In the genomic region with DNA sequence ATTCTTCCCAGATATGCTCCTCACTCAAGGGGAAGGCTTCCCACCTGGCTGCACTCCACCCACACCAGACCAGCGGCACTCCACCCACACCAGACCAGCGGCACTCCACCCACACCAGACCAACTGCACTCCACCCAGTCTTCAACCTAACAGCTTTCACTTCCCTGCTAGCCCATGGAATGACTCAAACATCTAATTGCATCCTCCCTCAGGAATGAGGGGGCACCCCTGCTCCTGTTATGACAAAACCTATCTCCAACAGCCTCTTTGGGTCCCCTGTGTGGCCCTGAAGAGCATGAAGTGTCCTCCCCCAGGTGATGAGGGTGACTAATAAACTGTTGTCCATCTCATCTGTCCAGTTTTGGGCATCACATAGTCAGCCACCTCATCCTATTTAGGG, we compare ENCODE assay signal across 26 cellular contexts.
DNase-seq lines count a peak whose midpoint lies in the region; ATAC-seq lines count a peak whose summit lies in the region.
"Had no signal": no experiment of that assay in that cellular context is flagged by ENCODE, and none has a peak within 500 bp of the region (broad histone marks: within the 10 kb centered on the region; RNA-seq: fewer than 3 reads in every experiment).

No MANE protein-coding gene starts in this region.

- H3K9me3 Mint-ChIP-seq in stimulated activated memory B cell treated with anti-CD40 and anti-IgM and Interleukin-4, amounts not matched to agents 10 μg/mL and 1 μg/mL and 100 μg/mL, for 72 hours: no peaks in the 10 kb centered on the region
- H3K9me3 Mint-ChIP-seq: activated CD4-positive, alpha-beta memory T cell treated with anti-CD3 and anti-CD28 coated beads, Interleukin-2, amount 10 ng/mL, durations not matched to agents 7 days and 5 days; brain; T-helper 1 cell treated with Interleukin-12 subunit alpha and Interleukin-12 subunit beta and Interleukin-4 antibody, amounts not matched to agents 30 μg/mL and 1 μg/mL, for 36 hours had no signal

- no peaks in the 10 kb centered on the region for H3K4me1 Mint-ChIP-seq in stimulated activated memory B cell treated with anti-CD40 and anti-IgM and Interleukin-4, amounts not matched to agents 10 μg/mL and 1 μg/mL and 100 μg/mL, for 72 hours
- H3K4me1 Mint-ChIP-seq: activated CD4-positive, alpha-beta memory T cell treated with anti-CD3 and anti-CD28 coated beads, Interleukin-2, amount 10 ng/mL, durations not matched to agents 7 days and 5 days; brain; CD14-positive monocyte; stimulated activated naive CD8-positive, alpha-beta T cell treated with anti-CD3 and anti-CD28 coated beads, Interleukin-15, amount 100 ng/mL, for 72 hours had no signal

- no peak overlapping the region for H3K4me3 Mint-ChIP-seq in stimulated activated memory B cell treated with anti-CD40 and anti-IgM and Interleukin-4, amounts not matched to agents 10 μg/mL and 1 μg/mL and 100 μg/mL, for 72 hours
- H3K4me3 Mint-ChIP-seq: activated CD4-positive, alpha-beta memory T cell treated with anti-CD3 and anti-CD28 coated beads, Interleukin-2, amount 10 ng/mL, durations not matched to agents 7 days and 5 days; activated T-helper 1 cell treated with anti-CD3 and anti-CD28 coated beads, Interleukin-12 subunit alpha, Interleukin-12 subunit beta, Interleukin-2, Interleukin-4 antibody, amounts not matched to agents 30 ng/mL and 10 ng/mL and 1 ng/mL, durations not matched to agents 14 hours and 24 hours and 36 hours; brain; CD14-positive monocyte; dendritic cell treated with granulocyte-macrophage colony-stimulating factor and Interleukin-4, amounts not matched to agents 40 ng/mL and 50 ng/mL, for 4 days; stimulated activated naive CD8-positive, alpha-beta T cell treated with anti-CD3 and anti-CD28 coated beads, Interleukin-15, amount 100 ng/mL, for 72 hours; T-helper 1 cell treated with Interleukin-12 subunit alpha and Interleukin-12 subunit beta and Interleukin-4 antibody, amounts not matched to agents 30 μg/mL and 1 μg/mL, for 36 hours had no signal

- no peaks in the 10 kb centered on the region for H3K36me3 Mint-ChIP-seq in stimulated activated memory B cell treated with anti-CD40 and anti-IgM and Interleukin-4, amounts not matched to agents 10 μg/mL and 1 μg/mL and 100 μg/mL, for 72 hours
- H3K36me3 Mint-ChIP-seq: brain, CD14-positive monocyte had no signal

- intact Hi-C loops in Right ventricle myocardium superior (cut with DNase I): no loop called here

- ATAC-seq in GM18868 (IDR thresholded peaks at IDR 0.05; ENCODE audit: unreplicated experiment): peak; percentile 61
- peak; percentile 59 for ATAC-seq in HG03045 (IDR thresholded peaks at IDR 0.05; ENCODE audit: unreplicated experiment)
- ATAC-seq in stimulated activated memory B cell treated with anti-CD40 and anti-IgM and Interleukin-4, amounts not matched to agents 10 μg/mL and 1 μg/mL and 100 μg/mL, for 72 hours: peak; percentile 59
- ATAC-seq in GM21528 (IDR thresholded peaks at IDR 0.05; ENCODE audit: low FRiP score, unreplicated experiment): no peak
- no peak for ATAC-seq in HG03159 (IDR thresholded peaks at IDR 0.05; ENCODE audit: unreplicated experiment)
- ATAC-seq in Right ventricle myocardium superior (ENCODE audit: poor library complexity): no peak
- ATAC-seq: foreskin keratinocyte; heart right ventricle; stimulated activated naive CD8-positive, alpha-beta T cell treated with anti-CD3 and anti-CD28 coated beads, Interleukin-15, amount 100 ng/mL, for 72 hours had no signal

- H3K27ac Mint-ChIP-seq in stimulated activated memory B cell treated with anti-CD40 and anti-IgM and Interleukin-4, amounts not matched to agents 10 μg/mL and 1 μg/mL and 100 μg/mL, for 72 hours: no peak overlapping the region
- H3K27ac Mint-ChIP-seq: activated CD4-positive, alpha-beta memory T cell treated with anti-CD3 and anti-CD28 coated beads, Interleukin-2, amount 10 ng/mL, durations not matched to agents 7 days and 5 days; activated T-helper 1 cell treated with anti-CD3 and anti-CD28 coated beads, Interleukin-12 subunit alpha, Interleukin-12 subunit beta, Interleukin-2, Interleukin-4 antibody, amounts not matched to agents 30 ng/mL and 10 ng/mL and 1 ng/mL, durations not matched to agents 14 hours and 24 hours and 36 hours; brain; CD14-positive monocyte; dendritic cell treated with granulocyte-macrophage colony-stimulating factor and Interleukin-4, amounts not matched to agents 40 ng/mL and 50 ng/mL, for 4 days; stimulated activated naive CD8-positive, alpha-beta T cell treated with anti-CD3 and anti-CD28 coated beads, Interleukin-15, amount 100 ng/mL, for 72 hours; T-helper 1 cell treated with Interleukin-12 subunit alpha and Interleukin-12 subunit beta and Interleukin-4 antibody, amounts not matched to agents 30 μg/mL and 1 μg/mL, for 36 hours had no signal

- H3K27me3 Mint-ChIP-seq in stimulated activated memory B cell treated with anti-CD40 and anti-IgM and Interleukin-4, amounts not matched to agents 10 μg/mL and 1 μg/mL and 100 μg/mL, for 72 hours: no peaks in the 10 kb centered on the region
- H3K27me3 Mint-ChIP-seq: activated CD4-positive, alpha-beta memory T cell treated with anti-CD3 and anti-CD28 coated beads, Interleukin-2, amount 10 ng/mL, durations not matched to agents 7 days and 5 days; brain; dendritic cell treated with granulocyte-macrophage colony-stimulating factor and Interleukin-4, amounts not matched to agents 40 ng/mL and 50 ng/mL, for 4 days; stimulated activated naive CD8-positive, alpha-beta T cell treated with anti-CD3 and anti-CD28 coated beads, Interleukin-15, amount 100 ng/mL, for 72 hours had no signal

- DNase-seq in RPMI7951 (ENCODE audit: low read depth): peak; percentile 54
- no peak for DNase-seq in foreskin melanocyte
- no peak for DNase-seq in Right ventricle myocardium superior
- DNase-seq: activated CD4-positive, alpha-beta memory T cell treated with anti-CD3 and anti-CD28 coated beads, Interleukin-2, amount 10 ng/mL, durations not matched to agents 7 days and 5 days; activated CD4-positive, CD25-positive, alpha-beta regulatory T cell treated with anti-CD3 and anti-CD28 coated beads, Interleukin-2, amount 50 U/mL, for 72 hours; activated CD8-positive, alpha-beta memory T cell treated with anti-CD3 and anti-CD28 coated beads, Interleukin-2, amount 50 U/mL, for 48 hours; activated naive CD4-positive, alpha-beta T cell treated with Interleukin-2 at 50 U/mL for 16 hours; DND-41; foreskin keratinocyte; heart right ventricle; KG1; kidney; NCI-H1694; NCI-H510A; small intestine; stimulated activated naive CD8-positive, alpha-beta T cell treated with anti-CD3 and anti-CD28 coated beads, Interleukin-15, amount 100 ng/mL, for 72 hours had no signal

Comparison
In these comparisons a context has a peak if more than half of its experiments do, and no peak if none do; other contexts are left out.
1. ATAC-seq: peak in GM18868 (single experiment), HG03045 (single experiment) and stimulated activated memory B cell treated with anti-CD40 and anti-IgM and Interleukin-4, amounts not matched to agents 10 μg/mL and 1 μg/mL and 100 μg/mL, for 72 hours (single experiment); none in GM21528 (single experiment), HG03159 (single experiment) and Right ventricle myocardium superior (single experiment).